Comparison of ENCODE assay signal across 8 cellular contexts in the genomic region with DNA sequence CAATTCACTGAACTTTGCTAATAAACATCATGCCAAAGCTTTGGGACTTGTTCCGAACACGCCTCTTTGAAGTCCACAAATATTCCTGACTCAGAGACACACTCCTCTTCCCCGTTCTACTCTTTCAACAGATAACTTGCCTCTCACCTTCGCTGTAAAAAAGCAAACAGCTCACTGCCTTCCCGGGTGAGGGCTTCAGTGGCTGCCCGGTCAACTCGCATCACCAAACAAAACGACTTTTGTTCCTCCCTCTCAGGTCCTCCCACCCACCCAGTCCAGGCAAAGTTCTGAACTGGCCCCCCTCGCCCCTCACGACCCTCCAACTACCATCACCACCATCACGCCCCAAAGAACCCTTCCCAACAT. TPM values are rescaled to one million over a fixed set of nuclear protein-coding genes. Genes with fewer than 3 reads are reported as not detected.
A peak's percentile ranks its signal among the peaks of the same experiment; 100 is the strongest.
DNase-seq lines count a peak whose midpoint lies in the region; ATAC-seq, FAIRE-seq and TF ChIP-seq lines count a peak whose summit lies in the region.

No MANE protein-coding gene starts in this region.

- H3K4me1 ChIP-seq in right cardiac atrium (ENCODE audit: control insufficient read depth, insufficient read depth, low read length) (peaks cover 6% of the 10 kb centered on the region), OCI-LY7 (ENCODE audit: insufficient read depth, low read length, poor library complexity, severe bottlenecking) (no peaks in the 10 kb centered on the region)

- DNase-seq in NCI-H510A treated with DMSO at 0.1 percent for 48 hours (lab: John Stamatoyannopoulos, UW) = peak; percentile 53
- DNase-seq in NCI-H510A (lab: John Stamatoyannopoulos, UW) = no peak
- no peak for DNase-seq in activated CD8-positive, alpha-beta T cell treated with anti-CD3 and anti-CD28 coated beads for 36 hours
- DNase-seq in right cardiac atrium = peak in 2 of 3 donors; percentile 31 to 61
- DNase-seq in OCI-LY7 (ENCODE audit: low spot score) = no peak
- no peak for DNase-seq in H54 (ENCODE audit: insufficient read length, low spot score)

- FAIRE-seq in H54 (lab: Jason Lieb, UNC) = no peak

- intact Hi-C loops in activated CD8-positive, alpha-beta T cell treated with anti-CD3 and anti-CD28 coated beads for 36 hours (cut with micrococcal nuclease) = loop anchor here (5.0 kb wide), 1 partner anchor 273 kb away; no protein-coding TSS in a partner anchor
- intact Hi-C loops in right cardiac atrium (cut with DNase I) = loop anchor here in 3 of 4 donors (2.0 to 10.0 kb wide), 5 partner anchors 85 to 275 kb away; partner anchors contain the start of gene ZNHIT6 (in 1 of the 3)
- intact Hi-C loops in OCI-LY7 (cut with micrococcal nuclease; ENCODE audit: unreplicated experiment) = no loop called here

- H3K9me3 ChIP-seq in right cardiac atrium (ENCODE audit: control insufficient read depth, low read length) (no peaks in the 10 kb centered on the region), OCI-LY7 (ENCODE audit: low read length) (no peaks in the 10 kb centered on the region)

- CTCF ChIA-PET in activated CD8-positive, alpha-beta T cell treated with anti-CD3 and anti-CD28 coated beads for 36 hours (lab: Charles Lee) = interaction anchor here (1.9 to 2.7 kb wide), 2 partner anchors 19 to 272 kb away, joined by 5 to 12 read pairs; no protein-coding TSS in a partner anchor
- CTCF ChIA-PET in OCI-LY7 (lab: Charles Lee; ENCODE audit: unreplicated experiment) = no interaction called here

- H3K27ac ChIP-seq in right cardiac atrium (ENCODE audit: low read length) (peak overlapping the region; percentile 95), OCI-LY7 (ENCODE audit: low read depth, low read length, poor library complexity, severe bottlenecking) (no peak overlapping the region)

- POLR2A ChIA-PET in activated CD8-positive, alpha-beta T cell treated with anti-CD3 and anti-CD28 coated beads for 36 hours (lab: Charles Lee) = no interaction called here
- POLR2A ChIA-PET in OCI-LY7 (lab: Charles Lee) = interaction anchor here (0.6 kb wide), 1 partner anchor 1601 kb away, joined by 3 read pairs; no protein-coding TSS in a partner anchor

- H3K27me3 ChIP-seq in right cardiac atrium (ENCODE audit: control insufficient read depth, insufficient read depth) = no peaks in the 10 kb centered on the region

- peaks cover 29% of the 10 kb centered on the region for H3K4me1 Mint-ChIP-seq in activated CD8-positive, alpha-beta T cell treated with anti-CD3 and anti-CD28 coated beads for 36 hours (ENCODE audit: low read depth)
- H3K4me1 Mint-ChIP-seq in stimulated activated memory B cell treated with anti-CD40 and anti-IgM and Interleukin-4, amounts not matched to agents 10 μg/mL and 1 μg/mL and 100 μg/mL, for 72 hours = peaks cover 41% of the 10 kb centered on the region

- WGBS in right cardiac atrium = 2% methylated on average over 11 of the region's 11 CpGs

- H3K4me2 ChIP-seq in OCI-LY7 (ENCODE audit: low read length) = no peak overlapping the region

- H2AFZ ChIP-seq in OCI-LY7 (ENCODE audit: low read length) = no peak overlapping the region

- ATAC-seq in activated CD8-positive, alpha-beta T cell treated with anti-CD3 and anti-CD28 coated beads for 36 hours = no peak
- ATAC-seq in right cardiac atrium = no peak
- no peak for ATAC-seq in stimulated activated memory B cell treated with anti-CD40 and anti-IgM and Interleukin-4, amounts not matched to agents 10 μg/mL and 1 μg/mL and 100 μg/mL, for 72 hours
- ATAC-seq in HG02763 (IDR thresholded peaks at IDR 0.05; ENCODE audit: unreplicated experiment) = no peak

- H3K4me3 ChIP-seq in right cardiac atrium (ENCODE audit: low read length) (peak overlapping the region; percentile 60), OCI-LY7 (ENCODE audit: low read depth, low read length, poor library complexity, severe bottlenecking) (no peak overlapping the region)

- no peak for TF ChIP-seq POLR2A in H54 (IDR thresholded peaks at IDR 0.05; ENCODE audit: low read depth, low read length)

- no peak for TF ChIP-seq CTCF in activated CD8-positive, alpha-beta T cell treated with anti-CD3 and anti-CD28 coated beads for 36 hours (IDR thresholded peaks at IDR 0.05)
- no peak for TF ChIP-seq CTCF in OCI-LY7 (conservative IDR thresholded peaks at IDR 0.05; ENCODE audit: low read length)

- H3K9me2 ChIP-seq in OCI-LY7 (ENCODE audit: insufficient read depth, low read length) = no peaks in the 10 kb centered on the region

- no peaks in the 10 kb centered on the region for H3K9me3 Mint-ChIP-seq in activated CD8-positive, alpha-beta T cell treated with anti-CD3 and anti-CD28 coated beads for 36 hours
- H3K9me3 Mint-ChIP-seq in stimulated activated memory B cell treated with anti-CD40 and anti-IgM and Interleukin-4, amounts not matched to agents 10 μg/mL and 1 μg/mL and 100 μg/mL, for 72 hours = no peaks in the 10 kb centered on the region

- peaks cover 71% of the 10 kb centered on the region for H3K27me3 Mint-ChIP-seq in activated CD8-positive, alpha-beta T cell treated with anti-CD3 and anti-CD28 coated beads for 36 hours
- H3K27me3 Mint-ChIP-seq in stimulated activated memory B cell treated with anti-CD40 and anti-IgM and Interleukin-4, amounts not matched to agents 10 μg/mL and 1 μg/mL and 100 μg/mL, for 72 hours = peaks cover 68% of the 10 kb centered on the region

- BruUV-seq in OCI-LY7 (replicated peaks; lab: Mats Ljungman, UMichigan) = no TSS peak

- H3K36me3 ChIP-seq in OCI-LY7 (ENCODE audit: insufficient read depth, low read length) = no peaks in the 10 kb centered on the region

- H3K27ac Mint-ChIP-seq in activated CD8-positive, alpha-beta T cell treated with anti-CD3 and anti-CD28 coated beads for 36 hours = no peak overlapping the region
- no peak overlapping the region for H3K27ac Mint-ChIP-seq in stimulated activated memory B cell treated with anti-CD40 and anti-IgM and Interleukin-4, amounts not matched to agents 10 μg/mL and 1 μg/mL and 100 μg/mL, for 72 hours

- H3K36me3 Mint-ChIP-seq in activated CD8-positive, alpha-beta T cell treated with anti-CD3 and anti-CD28 coated beads for 36 hours (ENCODE audit: low read depth) = no peaks in the 10 kb centered on the region
- H3K36me3 Mint-ChIP-seq in stimulated activated memory B cell treated with anti-CD40 and anti-IgM and Interleukin-4, amounts not matched to agents 10 μg/mL and 1 μg/mL and 100 μg/mL, for 72 hours = no peaks in the 10 kb centered on the region

- no peaks in the 10 kb centered on the region for H3K79me2 ChIP-seq in OCI-LY7 (ENCODE audit: insufficient read depth, low read depth, low read length)

- peak overlapping the region; percentile 74 for H3K4me3 Mint-ChIP-seq in activated CD8-positive, alpha-beta T cell treated with anti-CD3 and anti-CD28 coated beads for 36 hours
- H3K4me3 Mint-ChIP-seq in stimulated activated memory B cell treated with anti-CD40 and anti-IgM and Interleukin-4, amounts not matched to agents 10 μg/mL and 1 μg/mL and 100 μg/mL, for 72 hours = peak overlapping the region; percentile 46

- H4K20me1 ChIP-seq in OCI-LY7 (ENCODE audit: insufficient read depth, low read length) = no peaks in the 10 kb centered on the region

RNA-seq across cellular contexts. Expression of gene CCN1, which starts 0.5 kb away (rescaled TPM):
- under 1 TPM in 1 of 2 experiments, not detected in 1; 0.16 TPM for total RNA-seq in activated CD8-positive, alpha-beta T cell treated with anti-CD3 and anti-CD28 coated beads for 36 hours
- total RNA-seq in right cardiac atrium (100 to 1,000 TPM in 1 of 4 donors, 10 to 100 TPM in 3; 23.8 to 112 (median 36.2) TPM), OCI-LY7 (2022) (0.23 TPM in 1 of 2 replicates, not detected in the other)
- 275 TPM for polyA plus RNA-seq in right cardiac atrium
- not detected in 2 replicates for total RNA-seq in OCI-LY7 (2014; rRNA removed; shearing (Covaris generic))

Comparison
In these comparisons a context has a peak if more than half of its experiments do, and no peak if none do; other contexts are left out.
1. DNase-seq: peak in NCI-H510A treated with DMSO at 0.1 percent for 48 hours (single experiment) and right cardiac atrium (2 of 3); none in NCI-H510A (single experiment), activated CD8-positive, alpha-beta T cell treated with anti-CD3 and anti-CD28 coated beads for 36 hours (single experiment), OCI-LY7 (single experiment) and H54 (single experiment).
2. RNA of gene CCN1, which starts 0.5 kb away (total RNA-seq): 23.8 to 112 TPM in right cardiac atrium; 0.23 TPM in OCI-LY7 and 0.16 TPM in activated CD8-positive, alpha-beta T cell treated with anti-CD3 and anti-CD28 coated beads for 36 hours; every median in the first group is over 10 times any median in the second.